ENCODE assay signal across 12 cellular contexts in the genomic region with DNA sequence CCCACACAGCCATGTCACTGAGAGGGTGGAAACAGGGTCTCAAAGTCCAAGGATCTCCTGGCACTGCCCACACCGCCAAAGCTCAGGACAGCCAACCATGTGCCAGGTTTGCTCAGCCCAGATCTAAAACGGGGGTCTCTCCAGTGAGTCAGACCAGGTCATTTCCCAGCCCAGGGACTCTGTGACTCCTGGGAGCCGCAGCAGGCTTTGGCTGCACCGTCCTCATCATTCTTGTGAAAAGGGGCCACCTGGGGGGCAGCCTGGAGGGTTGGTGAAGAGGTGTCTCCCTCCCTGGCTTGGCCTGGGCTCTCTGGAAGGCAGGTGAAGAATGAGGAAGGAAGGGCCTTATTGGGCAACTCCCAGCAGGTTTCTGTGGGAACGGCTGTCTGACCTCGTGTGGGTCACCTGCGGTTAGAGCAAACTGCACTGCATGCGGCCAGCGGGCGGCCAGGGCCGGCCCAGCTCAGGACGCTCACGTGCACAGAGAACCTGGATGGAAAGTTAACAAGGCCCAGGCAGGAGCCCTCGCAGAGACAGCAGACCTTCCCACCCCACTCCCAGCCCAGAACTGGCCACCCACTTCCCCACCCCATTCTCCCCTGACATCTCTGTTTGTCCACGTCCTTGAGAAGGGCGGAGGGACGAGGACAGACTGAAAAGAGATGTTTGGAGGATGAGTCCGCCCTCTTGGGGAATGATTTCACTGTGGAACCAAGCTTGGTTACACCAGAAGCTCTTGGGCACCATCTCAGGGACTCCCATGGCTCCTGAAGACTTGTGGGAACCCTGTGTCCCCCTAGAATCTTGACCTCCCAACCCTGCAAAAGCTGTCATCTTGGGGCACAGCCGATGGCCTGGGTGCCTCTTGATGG. TPM values are rescaled to one million over a fixed set of nuclear protein-coding genes. Genes with fewer than 3 reads are reported as not detected.
DNase-seq lines count a peak whose midpoint lies in the region; ATAC-seq and TF ChIP-seq lines count a peak whose summit lies in the region.
"Had no signal": no experiment of that assay in that cellular context is flagged by ENCODE, and none has a peak within 500 bp of the region (broad histone marks: within the 10 kb centered on the region; RNA-seq: fewer than 3 reads in every experiment).

No MANE protein-coding gene starts in this region.

- peak overlapping the region; percentile 78 for H3K27ac ChIP-seq in upper lobe of right lung
- no peak overlapping the region for H3K27ac ChIP-seq in CD4-positive, alpha-beta memory T cell (ENCODE audit: low read depth, low read length)
- H3K27ac ChIP-seq: 22Rv1, SJCRH30 had no signal

- H3K9me3 ChIP-seq in upper lobe of right lung = no peaks in the 10 kb centered on the region
- no peaks in the 10 kb centered on the region for H3K9me3 ChIP-seq in CD4-positive, alpha-beta memory T cell (ENCODE audit: control insufficient read depth in 1 of 2, low read length in 2 of 2)
- H3K9me3 ChIP-seq: SJCRH30 had no signal

- POLR2A ChIA-PET in CD4-positive, alpha-beta memory T cell (lab: Charles Lee; ENCODE audit: partially characterized antibody) = interaction anchor here (0.8 to 1.7 kb wide), 3 partner anchors 10 to 23 kb away, joined by 3 to 6 read pairs (median 3); no protein-coding TSS in a partner anchor
- POLR2A ChIA-PET in activated CD4-positive, alpha-beta memory T cell treated with anti-CD3 and anti-CD28 coated beads for 36 hours (lab: Charles Lee) = no interaction called here

- no peak overlapping the region for H3K4me3 Mint-ChIP-seq in CD4-positive, alpha-beta memory T cell
- H3K4me3 Mint-ChIP-seq in activated CD4-positive, alpha-beta memory T cell treated with anti-CD3 and anti-CD28 coated beads for 36 hours = no peak overlapping the region
- H3K4me3 Mint-ChIP-seq: activated naive CD8-positive, alpha-beta T cell treated with anti-CD3 and anti-CD28 coated beads, Interleukin-2, amount 10 ng/mL, durations not matched to agents 7 days and 5 days had no signal

- no peaks in the 10 kb centered on the region for H3K27me3 Mint-ChIP-seq in CD4-positive, alpha-beta memory T cell
- no peaks in the 10 kb centered on the region for H3K27me3 Mint-ChIP-seq in activated CD4-positive, alpha-beta memory T cell treated with anti-CD3 and anti-CD28 coated beads for 36 hours

- in situ Hi-C loops in astrocyte of the cerebellum (cut with HindIII; ENCODE audit: low sequenced_read_pairs) = no loop called here

- peak overlapping the region in 3 of 7 donors; percentile 7 to 47 (median 29) for H3K27ac Mint-ChIP-seq in CD4-positive, alpha-beta memory T cell
- H3K27ac Mint-ChIP-seq in activated CD4-positive, alpha-beta memory T cell treated with anti-CD3 and anti-CD28 coated beads for 36 hours = no peak overlapping the region
- H3K27ac Mint-ChIP-seq: activated naive CD8-positive, alpha-beta T cell treated with anti-CD3 and anti-CD28 coated beads, Interleukin-2, amount 10 ng/mL, durations not matched to agents 7 days and 5 days had no signal

- peak; percentile 79 for ATAC-seq in left colon
- peak; percentile 86 for ATAC-seq in upper lobe of right lung

- no peaks in the 10 kb centered on the region for H3K36me3 ChIP-seq in upper lobe of right lung
- no peaks in the 10 kb centered on the region for H3K36me3 ChIP-seq in CD4-positive, alpha-beta memory T cell (ENCODE audit: insufficient read depth, low read length)
- H3K36me3 ChIP-seq: SJCRH30 had no signal

- H3K4me1 Mint-ChIP-seq in CD4-positive, alpha-beta memory T cell = peaks cover 8 to 25% (median 16%) of the 10 kb centered on the region in 4 donors
- H3K4me1 Mint-ChIP-seq in activated CD4-positive, alpha-beta memory T cell treated with anti-CD3 and anti-CD28 coated beads for 36 hours (ENCODE audit: low read depth) = peaks cover 6% of the 10 kb centered on the region

- H3K27me3 ChIP-seq in upper lobe of right lung = no peaks in the 10 kb centered on the region
- no peaks in the 10 kb centered on the region for H3K27me3 ChIP-seq in CD4-positive, alpha-beta memory T cell (ENCODE audit: insufficient read depth, low read length)

- TF ChIP-seq CTCF in astrocyte of the cerebellum (IDR thresholded peaks at IDR 0.05; ENCODE audit: low read depth, low read length, missing control alignments) (no peak), upper lobe of right lung (IDR thresholded peaks at IDR 0.05) (no peak)

- DNase-seq in DMS53 (lab: John Stamatoyannopoulos, UW) (peak; percentile 75), DMS53 treated with DMSO at 0.1 percent for 48 hours (lab: John Stamatoyannopoulos, UW; ENCODE audit: unreplicated experiment) (no peak), astrocyte of the cerebellum (ENCODE audit: low read depth) (peak; percentile 15), left colon (peak; percentile 78 to 91), upper lobe of right lung (peak; percentile 90)
- DNase-seq in CD4-positive, alpha-beta memory T cell = no peak
- DNase-seq in NK-92 treated with Interleukin-12 subunit alpha and Interleukin-12 subunit beta, amount 100 ng/mL, for 24 hours (lab: John Stamatoyannopoulos, UW) = no peak
- no peak for DNase-seq in activated CD4-positive, alpha-beta memory T cell treated with anti-CD3 and anti-CD28 coated beads for 36 hours
- DNase-seq: activated naive CD8-positive, alpha-beta T cell treated with anti-CD3 and anti-CD28 coated beads, Interleukin-2, amount 10 ng/mL, durations not matched to agents 7 days and 5 days; SJCRH30; stimulated activated CD4-positive, alpha-beta T cell treated with anti-CD3 and anti-CD28 coated beads, Interleukin-4, amount 100 ng/mL, for 1 hour had no signal

- intact Hi-C loops in left colon (cut with DNase I, micrococcal nuclease) = no loop called here
- intact Hi-C loops in upper lobe of right lung (cut with DNase I) = no loop called here
- intact Hi-C loops in CD4-positive, alpha-beta memory T cell (cut with micrococcal nuclease) = no loop called here
- intact Hi-C loops in activated CD4-positive, alpha-beta memory T cell treated with anti-CD3 and anti-CD28 coated beads for 36 hours (cut with micrococcal nuclease) = no loop called here

- CTCF ChIA-PET in CD4-positive, alpha-beta memory T cell (lab: Charles Lee; ENCODE audit: partially characterized antibody) = interaction anchor here (0.6 to 1.8 kb wide), 3 partner anchors 10 to 80 kb away, joined by 3 to 5 read pairs (median 3); no protein-coding TSS in a partner anchor
- CTCF ChIA-PET in activated CD4-positive, alpha-beta memory T cell treated with anti-CD3 and anti-CD28 coated beads for 36 hours (lab: Charles Lee) = no interaction called here

- H3K36me3 Mint-ChIP-seq in CD4-positive, alpha-beta memory T cell = no peaks in the 10 kb centered on the region
- no peaks in the 10 kb centered on the region for H3K36me3 Mint-ChIP-seq in activated CD4-positive, alpha-beta memory T cell treated with anti-CD3 and anti-CD28 coated beads for 36 hours
- H3K36me3 Mint-ChIP-seq: activated naive CD8-positive, alpha-beta T cell treated with anti-CD3 and anti-CD28 coated beads, Interleukin-2, amount 10 ng/mL, durations not matched to agents 7 days and 5 days had no signal

- H3K9me3 Mint-ChIP-seq in CD4-positive, alpha-beta memory T cell = no peaks in the 10 kb centered on the region
- H3K9me3 Mint-ChIP-seq in activated CD4-positive, alpha-beta memory T cell treated with anti-CD3 and anti-CD28 coated beads for 36 hours = no peaks in the 10 kb centered on the region
- H3K9me3 Mint-ChIP-seq: activated naive CD8-positive, alpha-beta T cell treated with anti-CD3 and anti-CD28 coated beads, Interleukin-2, amount 10 ng/mL, durations not matched to agents 7 days and 5 days had no signal

- H3K4me3 ChIP-seq in astrocyte of the cerebellum (ENCODE audit: low read depth, low read length) (no peak overlapping the region), upper lobe of right lung (no peak overlapping the region)
- H3K4me3 ChIP-seq in CD4-positive, alpha-beta memory T cell (ENCODE audit: low read length in 2 of 2) = no peak overlapping the region
- H3K4me3 ChIP-seq: SJCRH30 had no signal

- peaks cover 36% of the 10 kb centered on the region for H3K4me1 ChIP-seq in upper lobe of right lung
- peaks cover 14% of the 10 kb centered on the region for H3K4me1 ChIP-seq in CD4-positive, alpha-beta memory T cell (ENCODE audit: insufficient read depth, low read length)

RNA-seq across cellular contexts. Expression of gene LITAF, which starts 25.6 kb away (rescaled TPM):
- total RNA-seq in left colon = 100 to 1,000 TPM; 171 to 240 TPM
- total RNA-seq in upper lobe of right lung = 242 TPM
- total RNA-seq in CD4-positive, alpha-beta memory T cell = 100 to 1,000 TPM; 155 to 157 TPM
- polyA plus RNA-seq in CD4-positive, alpha-beta memory T cell = 100 to 1,000 TPM; 343 to 496 TPM
- 100 to 1,000 TPM; 130 to 134 TPM for total RNA-seq in activated CD4-positive, alpha-beta memory T cell treated with anti-CD3 and anti-CD28 coated beads for 36 hours

RNA-seq across cellular contexts. Expression of gene SNN, which starts 55.9 kb away (rescaled TPM):
- 1 to 10 TPM; 2.4 to 7.6 TPM for total RNA-seq in left colon
- total RNA-seq in upper lobe of right lung = 31.1 TPM
- 10 to 100 TPM; 19.2 to 20.4 TPM for total RNA-seq in CD4-positive, alpha-beta memory T cell
- polyA plus RNA-seq in CD4-positive, alpha-beta memory T cell = 10 to 100 TPM; 16.1 to 16.7 TPM
- total RNA-seq in activated CD4-positive, alpha-beta memory T cell treated with anti-CD3 and anti-CD28 coated beads for 36 hours = 1 to 10 TPM; 9.1 TPM

Comparison
In these comparisons a context has a peak if more than half of its experiments do, and no peak if none do; other contexts are left out.
1. DNase-seq: peak in DMS53 (single experiment), astrocyte of the cerebellum (single experiment), left colon (2 of 2) and upper lobe of right lung (single experiment); none in DMS53 treated with DMSO at 0.1 percent for 48 hours (single experiment), CD4-positive, alpha-beta memory T cell (0 of 5), NK-92 treated with Interleukin-12 subunit alpha and Interleukin-12 subunit beta, amount 100 ng/mL, for 24 hours (single experiment) and activated CD4-positive, alpha-beta memory T cell treated with anti-CD3 and anti-CD28 coated beads for 36 hours (single experiment).